ENCODE assay signal across 24 cellular contexts in the genomic region with DNA sequence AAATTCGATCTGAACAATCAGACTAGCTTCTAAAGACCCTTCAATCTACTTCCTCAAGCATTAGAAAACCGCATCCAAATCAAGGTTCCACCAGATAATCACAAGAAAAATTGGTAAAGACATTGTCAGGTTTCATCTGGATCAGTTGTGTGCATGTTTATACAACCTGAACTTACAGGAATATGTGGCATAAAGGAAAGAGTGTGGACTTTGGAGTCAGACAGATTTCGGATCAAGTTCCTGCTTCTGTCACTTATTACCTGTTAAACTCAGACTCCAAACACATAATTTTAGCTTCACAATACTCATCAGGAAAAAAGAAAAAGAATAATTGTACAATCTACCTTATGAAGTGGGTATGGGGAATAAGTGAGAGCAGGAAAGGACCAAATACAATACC.
DNase-seq lines count a peak whose midpoint lies in the region; ATAC-seq, FAIRE-seq and TF ChIP-seq lines count a peak whose summit lies in the region.
"Had no signal": no experiment of that assay in that cellular context is flagged by ENCODE, and none has a peak within 500 bp of the region (broad histone marks: within the 10 kb centered on the region; RNA-seq: fewer than 3 reads in every experiment).

No MANE protein-coding gene starts in this region.

- H3K27ac Mint-ChIP-seq in nephron: peak overlapping the region; percentile 50 to 83 (median 53)
- H3K27ac Mint-ChIP-seq: B cell; CD4-positive, alpha-beta T cell; CD8-positive, alpha-beta T cell had no signal

- no peak overlapping the region for H3K4me2 ChIP-seq in HepG2 (ENCODE audit: low read depth, low read length)
- H3K4me2 ChIP-seq: A549; BLaER1 treated with 17β-estradiol and CSF1 and Interleukin-3, amounts not matched to agents 10 nM and 100 nM had no signal

- WGBS in liver: 69% methylated on average over 3 of the region's 3 CpGs
- WGBS in HepG2 (ENCODE audit: low lambda C conversion rate): 5% methylated on average over 3 of the region's 3 CpGs
- 59% methylated on average over 3 of the region's 3 CpGs for WGBS in right lobe of liver (ENCODE audit: insufficient coverage, low coverage, low lambda C conversion rate, missing lambda C conversion rate)

- FAIRE-seq in HepG2 (lab: Jason Lieb, UNC): no peak
- FAIRE-seq: A549, D721Med, G401.6, GM12891, GM18507 had no signal

- intact Hi-C loops in HepG2 (cut with micrococcal nuclease; ENCODE audit: unreplicated experiment) (no loop called here), left colon (cut with DNase I, micrococcal nuclease) (no loop called here), right lobe of liver (cut with DNase I) (no loop called here)

- POLR2A ChIA-PET in HepG2 (lab: Yijun Ruan, JAX): no interaction called here

- no TSS peak for BruUV-seq in HepG2 (replicated peaks; lab: Mats Ljungman, UMichigan)

- H2AFZ ChIP-seq in HepG2 (ENCODE audit: low read length): no peak overlapping the region

- H3K79me2 ChIP-seq in HepG2 (ENCODE audit: insufficient read depth, low read length): no peaks in the 10 kb centered on the region

- H3K27ac ChIP-seq in liver (ENCODE audit: low read depth in 1 of 2, low read length in 2 of 2) (no peak overlapping the region), HepG2 (ENCODE audit: extremely low read length, insufficient read depth, low read length) (no peak overlapping the region), right lobe of liver (no peak overlapping the region)
- H3K27ac ChIP-seq: 22Rv1; A549; BLaER1 treated with 17β-estradiol and CSF1 and Interleukin-3, amounts not matched to agents 10 nM and 100 nM; C4-2B had no signal

- CTCF ChIA-PET in HepG2 (lab: Yijun Ruan, JAX; ENCODE audit: low intra/inter-chr PET ratio, low total read pairs): no interaction called here

- H3K4me1 Mint-ChIP-seq in nephron: peaks cover 30% of the 10 kb centered on the region
- H3K4me1 Mint-ChIP-seq: B cell had no signal

- no peaks in the 10 kb centered on the region for H3K9me3 Mint-ChIP-seq in nephron
- H3K9me3 Mint-ChIP-seq: CD4-positive, alpha-beta T cell; CD8-positive, alpha-beta T cell had no signal

- no peak overlapping the region for H3K4me3 ChIP-seq in liver (ENCODE audit: low read depth in 1 of 3, low read length in 3 of 3)
- no peak overlapping the region for H3K4me3 ChIP-seq in HepG2 (replicated peaks in 1 of 3; ENCODE audit: insufficient read depth in 1 of 3, low read depth in 2 of 3, low read length in 3 of 3)
- H3K4me3 ChIP-seq in right lobe of liver: no peak overlapping the region
- H3K4me3 ChIP-seq: A549; BLaER1 treated with 17β-estradiol and CSF1 and Interleukin-3, amounts not matched to agents 10 nM and 100 nM had no signal

- H3K27me3 ChIP-seq in liver (ENCODE audit: control insufficient read depth in 4 of 4, insufficient read depth in 4 of 4, low read length in 3 of 4) (no peaks in the 10 kb centered on the region), HepG2 (ENCODE audit: control insufficient read depth in 1 of 2, insufficient read depth in 2 of 2, low read length in 2 of 2) (no peaks in the 10 kb centered on the region; a peak in 1 of 5 replicates), right lobe of liver (no peaks in the 10 kb centered on the region)
- H3K27me3 ChIP-seq: BLaER1 treated with 17β-estradiol and CSF1 and Interleukin-3, amounts not matched to agents 10 nM and 100 nM had no signal

- H3K9me3 ChIP-seq in liver (ENCODE audit: control insufficient read depth in 4 of 4, low read length in 3 of 4): no peaks in the 10 kb centered on the region
- H3K9me3 ChIP-seq in HepG2 (ENCODE audit: low read length): no peaks in the 10 kb centered on the region
- H3K9me3 ChIP-seq in right lobe of liver: no peaks in the 10 kb centered on the region
- H3K9me3 ChIP-seq: A549; BLaER1 treated with 17β-estradiol and CSF1 and Interleukin-3, amounts not matched to agents 10 nM and 100 nM; Caco-2 had no signal

- H4K20me1 ChIP-seq in HepG2 (ENCODE audit: insufficient read depth, low read length): no peaks in the 10 kb centered on the region
- H4K20me1 ChIP-seq: BLaER1 treated with 17β-estradiol and CSF1 and Interleukin-3, amounts not matched to agents 10 nM and 100 nM had no signal

- ATAC-seq in HepG2 (no peak), left colon (peak; percentile 96), right lobe of liver (peak; percentile 54 to 94 (median 74))
- ATAC-seq: A549; CD8-positive, alpha-beta T cell had no signal

- in situ Hi-C loops in HepG2 (cut with HindIII; ENCODE audit: extremely low pct_ligation_motif_present, low pct_unique_long_range_greater_than_20kb): no loop called here

- H3K9ac ChIP-seq in liver (ENCODE audit: low read depth in 1 of 2, low read length in 2 of 2): no peak overlapping the region
- no peak overlapping the region for H3K9ac ChIP-seq in HepG2 (ENCODE audit: insufficient read depth, low read depth, low read length)
- H3K9ac ChIP-seq: BLaER1 treated with 17β-estradiol and CSF1 and Interleukin-3, amounts not matched to agents 10 nM and 100 nM had no signal

- no peaks in the 10 kb centered on the region for H3K36me3 ChIP-seq in liver (ENCODE audit: control insufficient read depth in 4 of 4, insufficient read depth in 3 of 4, low read depth in 1 of 4, low read length in 3 of 4)
- no peaks in the 10 kb centered on the region for H3K36me3 ChIP-seq in HepG2 (replicated peaks in 1 of 2; ENCODE audit: control insufficient read depth in 1 of 2, insufficient read depth in 2 of 2, low read length in 2 of 2)
- no peaks in the 10 kb centered on the region for H3K36me3 ChIP-seq in right lobe of liver

- TF ChIP-seq EP300 in HepG2 (IDR thresholded peaks at IDR 0.05; ENCODE audit: low read depth in 2 of 2, low read length in 2 of 2) (no peak), HepG2 (CRISPR knock-in tag; IDR thresholded peaks at IDR 0.05; ENCODE audit: borderline replicate concordance) (no peak)

- H3K4me1 ChIP-seq in liver (ENCODE audit: control insufficient read depth in 4 of 4, insufficient read depth in 4 of 4, low read length in 3 of 4) (peaks cover 0 to 3% (median 0%) of the 10 kb centered on the region in 4 donors), HepG2 (ENCODE audit: insufficient read depth, low read length) (no peaks in the 10 kb centered on the region), right lobe of liver (peaks cover 0 to 10% (median 2%) of the 10 kb centered on the region in 4 donors)
- H3K4me1 ChIP-seq: A549, Caco-2 had no signal

- DNase-seq in HepG2 (ENCODE audit: low spot score) (no peak), left colon (no peak), right lobe of liver (no peak), pons (ENCODE audit: low spot score) (no peak), NCI-H526 (lab: John Stamatoyannopoulos, UW) (no peak), mesenteric fat pad (ENCODE audit: low spot score) (no peak)
- DNase-seq: AML-193; Caco-2; Calu3; CD4-positive, alpha-beta T cell; CD8-positive, alpha-beta T cell; DMS79 treated with DMSO at 0.1 percent for 48 hours; GF-D8 had no signal

- TF ChIP-seq CTCF in liver (IDR thresholded peaks at IDR 0.05; ENCODE audit: low read depth, low read length, missing input control) (no peak), HepG2 (CRISPR knock-in tag; IDR thresholded peaks at IDR 0.05) (no peak), right lobe of liver (IDR thresholded peaks at IDR 0.05) (no peak), nephron (IDR thresholded peaks at IDR 0.05; ENCODE audit: unreplicated experiment in 3 of 3) (no peak)

- TF ChIP-seq RAD21 in liver (IDR thresholded peaks at IDR 0.05): peak in 1 of 2 donors; percentile 14
- TF ChIP-seq RAD21 in HepG2 (CRISPR knock-in tag; IDR thresholded peaks at IDR 0.05): no peak

- H3K4me3 Mint-ChIP-seq in nephron: no peak overlapping the region
- H3K4me3 Mint-ChIP-seq: B cell; CD4-positive, alpha-beta T cell; CD8-positive, alpha-beta T cell had no signal

- peaks cover 6% of the 10 kb centered on the region for H3K27me3 Mint-ChIP-seq in nephron (ENCODE audit: low read depth)
- H3K27me3 Mint-ChIP-seq: B cell; CD4-positive, alpha-beta T cell had no signal

- peaks cover 14% of the 10 kb centered on the region for H3K36me3 Mint-ChIP-seq in nephron (ENCODE audit: low read depth)
- H3K36me3 Mint-ChIP-seq: CD8-positive, alpha-beta T cell had no signal

- TF ChIP-seq POLR2A in HepG2 (IDR thresholded peaks at IDR 0.05; ENCODE audit: insufficient read depth in 1 of 2, low read depth in 2 of 2, low read length in 2 of 2) (no peak), right lobe of liver (IDR thresholded peaks at IDR 0.05) (no peak)

TF ChIP-seq in liver, 16 proteins besides CTCF, POLR2A, EP300 and RAD21 (continues in another document):
- no peak for TF ChIP-seq JUND (IDR thresholded peaks at IDR 0.05)

TF ChIP-seq in HepG2, 621 proteins besides CTCF, POLR2A, EP300 and RAD21:
- no peak for TF ChIP-seq SATB2 (CRISPR knock-in tag; IDR thresholded peaks at IDR 0.05)
- TF ChIP-seq ZNF776 (CRISPR knock-in tag; IDR thresholded peaks at IDR 0.05): no peak
- no peak for TF ChIP-seq ZNF703 (CRISPR knock-in tag; IDR thresholded peaks at IDR 0.05; ENCODE audit: borderline replicate concordance)
- no peak for TF ChIP-seq ZNF383 (CRISPR knock-in tag; IDR thresholded peaks at IDR 0.05; ENCODE audit: borderline replicate concordance)
- no peak for TF ChIP-seq GTF3A (CRISPR knock-in tag; conservative IDR thresholded peaks at IDR 0.05)
- TF ChIP-seq ESRRA (CRISPR knock-in tag; IDR thresholded peaks at IDR 0.05; ENCODE audit: low read depth): no peak
- no peak for TF ChIP-seq ZNF33B (CRISPR knock-in tag; IDR thresholded peaks at IDR 0.05)
- TF ChIP-seq, protein P1, sequence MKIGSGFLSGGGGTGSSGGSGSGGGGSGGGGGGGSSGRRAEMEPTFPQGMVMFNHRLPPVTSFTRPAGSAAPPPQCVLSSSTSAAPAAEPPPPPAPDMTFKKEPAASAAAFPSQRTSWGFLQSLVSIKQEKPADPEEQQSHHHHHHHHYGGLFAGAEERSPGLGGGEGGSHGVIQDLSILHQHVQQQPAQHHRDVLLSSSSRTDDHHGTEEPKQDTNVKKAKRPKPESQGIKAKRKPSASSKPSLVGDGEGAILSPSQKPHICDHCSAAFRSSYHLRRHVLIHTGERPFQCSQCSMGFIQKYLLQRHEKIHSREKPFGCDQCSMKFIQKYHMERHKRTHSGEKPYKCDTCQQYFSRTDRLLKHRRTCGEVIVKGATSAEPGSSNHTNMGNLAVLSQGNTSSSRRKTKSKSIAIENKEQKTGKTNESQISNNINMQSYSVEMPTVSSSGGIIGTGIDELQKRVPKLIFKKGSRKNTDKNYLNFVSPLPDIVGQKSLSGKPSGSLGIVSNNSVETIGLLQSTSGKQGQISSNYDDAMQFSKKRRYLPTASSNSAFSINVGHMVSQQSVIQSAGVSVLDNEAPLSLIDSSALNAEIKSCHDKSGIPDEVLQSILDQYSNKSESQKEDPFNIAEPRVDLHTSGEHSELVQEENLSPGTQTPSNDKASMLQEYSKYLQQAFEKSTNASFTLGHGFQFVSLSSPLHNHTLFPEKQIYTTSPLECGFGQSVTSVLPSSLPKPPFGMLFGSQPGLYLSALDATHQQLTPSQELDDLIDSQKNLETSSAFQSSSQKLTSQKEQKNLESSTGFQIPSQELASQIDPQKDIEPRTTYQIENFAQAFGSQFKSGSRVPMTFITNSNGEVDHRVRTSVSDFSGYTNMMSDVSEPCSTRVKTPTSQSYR (CRISPR knock-in tag; IDR thresholded peaks at IDR 0.05; ENCODE audit: borderline replicate concordance): no peak
- no peak for TF ChIP-seq FOXP1 (IDR thresholded peaks at IDR 0.05)
- no peak for TF ChIP-seq FOXP1 (CRISPR knock-in tag; IDR thresholded peaks at IDR 0.05)
- no peak for TF ChIP-seq ZNF34 (CRISPR knock-in tag; IDR thresholded peaks at IDR 0.05; ENCODE audit: borderline replicate concordance)
TF ChIP-seq in HepG2: peak in this region for 0.
